ENCODE assay signal across 14 cellular contexts in the genomic region with DNA sequence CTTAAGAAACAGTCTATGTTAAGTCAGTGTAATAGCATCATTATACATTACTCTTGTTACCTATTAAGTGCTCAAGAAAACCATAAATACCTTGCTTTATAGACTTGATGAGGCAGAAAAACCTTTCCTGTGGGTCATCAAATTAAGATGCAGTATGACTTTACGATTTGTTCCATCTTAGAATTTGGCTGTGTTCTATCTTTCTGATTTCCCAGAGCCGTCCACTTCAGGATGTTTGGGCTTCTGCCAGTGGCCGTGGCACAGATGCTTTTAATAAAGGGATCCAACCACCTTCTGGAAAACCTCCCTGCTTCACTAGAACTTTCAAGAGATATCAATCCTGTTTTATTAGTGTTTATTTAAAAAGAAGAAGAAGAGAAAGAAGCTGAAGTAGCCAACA.
A peak's percentile ranks its signal among the peaks of the same experiment; 100 is the strongest.
DNase-seq lines count a peak whose midpoint lies in the region; FAIRE-seq and TF ChIP-seq lines count a peak whose summit lies in the region.
"Had no signal": no experiment of that assay in that cellular context is flagged by ENCODE, and none has a peak within 500 bp of the region (broad histone marks: within the 10 kb centered on the region; RNA-seq: fewer than 3 reads in every experiment).

No MANE protein-coding gene starts in this region.

- H3K79me1 ChIP-seq in mesenchymal stem cell (replicated peaks; ENCODE audit: low read length, poor library complexity, severe bottlenecking): peaks cover 4% of the 10 kb centered on the region

- no peak overlapping the region for H2AK5ac ChIP-seq in mesenchymal stem cell (ENCODE audit: low read length, severe bottlenecking)

- H2BK12ac ChIP-seq in mesenchymal stem cell (ENCODE audit: low read length in 2 of 2): no peak overlapping the region

- H3K4me3 ChIP-seq in ACC112 (ENCODE audit: low read depth, low read length) (peak overlapping the region; percentile 3; the same call in 1 of the 2 replicates), HFF-Myc (replicated peaks; ENCODE audit: low read depth, low read length) (no peak overlapping the region), duodenal mucosa (ENCODE audit: low read depth in 1 of 2, low read length in 2 of 2) (no peak overlapping the region), mesenchymal stem cell (ENCODE audit: insufficient read depth in 1 of 2, low read depth in 1 of 2, low read length in 2 of 2) (peak overlapping the region in 1 of 2 experiments; percentile 52), tibial nerve (no peak overlapping the region)

- no peak overlapping the region for H3K4ac ChIP-seq in mesenchymal stem cell (ENCODE audit: low read depth in 1 of 2, low read length in 2 of 2)

- H3K18ac ChIP-seq in mesenchymal stem cell (ENCODE audit: low read depth in 1 of 2, low read length in 2 of 2): no peak overlapping the region

- H3K14ac ChIP-seq in mesenchymal stem cell (ENCODE audit: low read length in 2 of 2): no peak overlapping the region

- peak in 1 of 2 donors; percentile 0 for TF ChIP-seq EP300 in tibial nerve (IDR thresholded peaks at IDR 0.05)

- DNase-seq in HFF-Myc (ENCODE audit: extremely low read depth, low read depth) (peak; percentile 72), mesenchymal stem cell (no peak), T-helper 1 cell (no peak), HTR-8/SVneo (ENCODE audit: insufficient read length, low spot score) (no peak), tibial nerve (ENCODE audit: low spot score in 2 of 2) (no peak), HPDE6-E6E7 (ENCODE audit: extremely low spot score) (no peak)
- DNase-seq: activated CD4-positive, alpha-beta memory T cell treated with anti-CD3 and anti-CD28 coated beads for 36 hours; AML-193; effector CD4-positive, alpha-beta T cell; GOT3; NCI-H774 had no signal

- WGBS in mesenchymal stem cell: 62% methylated on average over 3 of the region's 3 CpGs
- 43 to 49% methylated on average over 3 of the region's 3 CpGs for WGBS in tibial nerve, 2 donors

- H3K27me3 ChIP-seq in ACC112 (ENCODE audit: insufficient read depth, low read length) (no peaks in the 10 kb centered on the region), duodenal mucosa (ENCODE audit: control insufficient read depth in 1 of 2, insufficient read depth in 2 of 2, low read length in 2 of 2) (no peaks in the 10 kb centered on the region), mesenchymal stem cell (ENCODE audit: control insufficient read depth in 1 of 2, insufficient read depth in 1 of 2, low read length in 2 of 2) (no peaks in the 10 kb centered on the region), tibial nerve (no peaks in the 10 kb centered on the region)

- no peak overlapping the region for H4K8ac ChIP-seq in mesenchymal stem cell (ENCODE audit: low read length)

- peak overlapping the region; percentile 81 for H3K27ac ChIP-seq in ACC112 (ENCODE audit: low read depth, low read length)
- H3K27ac ChIP-seq in duodenal mucosa (ENCODE audit: low read depth, low read length): peak overlapping the region; percentile 2
- H3K27ac ChIP-seq in mesenchymal stem cell (ENCODE audit: low read length, poor library complexity, severe bottlenecking): peak overlapping the region; percentile 84
- H3K27ac ChIP-seq in tibial nerve: peak overlapping the region in 1 of 4 donors; percentile 11

- H3K36me3 ChIP-seq in ACC112 (ENCODE audit: insufficient read depth, low read length) (no peaks in the 10 kb centered on the region), duodenal mucosa (ENCODE audit: control insufficient read depth in 1 of 2, insufficient read depth in 2 of 2, low read length in 2 of 2) (no peaks in the 10 kb centered on the region), mesenchymal stem cell (ENCODE audit: control insufficient read depth in 1 of 2, insufficient read depth in 2 of 2, low read depth in 1 of 2, low read length in 2 of 2) (no peaks in the 10 kb centered on the region), tibial nerve (no peaks in the 10 kb centered on the region)

- no peak overlapping the region for H2BK5ac ChIP-seq in mesenchymal stem cell (ENCODE audit: low read depth, low read length, poor library complexity, severe bottlenecking)

- peaks cover 24% of the 10 kb centered on the region for H3K4me1 ChIP-seq in ACC112 (ENCODE audit: control insufficient read depth, insufficient read depth, low read length, unreplicated experiment)
- H3K4me1 ChIP-seq in duodenal mucosa (ENCODE audit: control insufficient read depth in 1 of 2, insufficient read depth in 2 of 2, low read length in 2 of 2): no peaks in the 10 kb centered on the region
- peaks cover 1% of the 10 kb centered on the region for H3K4me1 ChIP-seq in mesenchymal stem cell (ENCODE audit: control insufficient read depth, insufficient read depth, low read depth, low read length)
- peaks cover 0 to 12% (median 0%) of the 10 kb centered on the region in 4 donors for H3K4me1 ChIP-seq in tibial nerve

- no peak overlapping the region for H2BK15ac ChIP-seq in mesenchymal stem cell (ENCODE audit: low read depth, poor library complexity, severe bottlenecking)

- H3K23ac ChIP-seq in mesenchymal stem cell (ENCODE audit: low read length in 2 of 2): no peak overlapping the region

- H4K91ac ChIP-seq in mesenchymal stem cell (ENCODE audit: low read length): no peak overlapping the region

- H3K9ac ChIP-seq in duodenal mucosa (ENCODE audit: low read depth in 1 of 2, low read length in 2 of 2) (no peak overlapping the region), mesenchymal stem cell (ENCODE audit: low read length) (peak overlapping the region; percentile 58)

- no peak overlapping the region for H3K4me2 ChIP-seq in mesenchymal stem cell (ENCODE audit: low read length, poor library complexity, severe bottlenecking)

- no peak for TF ChIP-seq POLR2A in tibial nerve (IDR thresholded peaks at IDR 0.05)

- TF ChIP-seq CTCF in HFF-Myc (IDR thresholded peaks at IDR 0.05; ENCODE audit: low read depth, low read length, missing control alignments) (no peak), tibial nerve (IDR thresholded peaks at IDR 0.05) (no peak)

- H3K79me2 ChIP-seq in ACC112 (ENCODE audit: control insufficient read depth, insufficient read depth, low read length, unreplicated experiment): no peaks in the 10 kb centered on the region

- H3K9me3 ChIP-seq in duodenal mucosa (ENCODE audit: control insufficient read depth in 1 of 2, low read length in 2 of 2) (no peaks in the 10 kb centered on the region), mesenchymal stem cell (ENCODE audit: control insufficient read depth, low read length) (no peaks in the 10 kb centered on the region), tibial nerve (no peaks in the 10 kb centered on the region)

- H2AFZ ChIP-seq in ACC112 (ENCODE audit: low read length, unreplicated experiment) (no peak overlapping the region), mesenchymal stem cell (ENCODE audit: low read depth, low read length) (no peak overlapping the region)

- peak overlapping the region; percentile 5 for H2BK120ac ChIP-seq in mesenchymal stem cell (ENCODE audit: low read depth, low read length)

- FAIRE-seq in HTR-8/SVneo (lab: Jason Lieb, UNC): no peak
- FAIRE-seq: urothelium cell line had no signal
